Comparison of ENCODE assay signal across 13 cellular contexts in the genomic region with DNA sequence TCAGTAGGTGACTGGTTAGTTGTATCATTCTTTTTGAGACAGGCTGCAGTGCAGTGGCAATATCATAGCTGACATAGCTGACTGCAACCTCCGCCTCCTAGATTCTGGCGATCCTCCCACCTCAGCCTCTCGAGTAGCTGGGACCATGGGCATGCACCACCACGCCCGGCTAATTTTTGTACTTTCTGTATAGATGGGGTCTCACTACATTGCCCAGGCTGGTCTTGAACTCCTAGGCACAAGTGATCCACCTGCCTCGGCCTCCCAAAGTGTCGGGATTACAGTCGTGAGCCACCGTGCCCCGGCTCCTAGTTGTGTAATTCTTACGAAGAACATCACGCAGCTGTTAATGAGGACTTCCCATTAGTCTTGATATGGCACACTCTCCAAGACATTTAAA.
DNase-seq lines count a peak whose midpoint lies in the region; ATAC-seq, FAIRE-seq and TF ChIP-seq lines count a peak whose summit lies in the region.
"Had no signal": no experiment of that assay in that cellular context is flagged by ENCODE, and none has a peak within 500 bp of the region (broad histone marks: within the 10 kb centered on the region; RNA-seq: fewer than 3 reads in every experiment).

No MANE protein-coding gene starts in this region.

- peak overlapping the region; percentile 89 for H3K4me2 ChIP-seq in HepG2 (ENCODE audit: low read depth, low read length)

- H3K4me3 ChIP-seq in HEK293 (ENCODE audit: low read depth, low read length): no peak overlapping the region
- H3K4me3 ChIP-seq in HepG2 (replicated peaks in 1 of 3; ENCODE audit: insufficient read depth in 1 of 3, low read depth in 2 of 3, low read length in 3 of 3): peak overlapping the region; percentile 90 to 98 (median 94); a peak in 5 of 6 replicates

- H3K36me3 Mint-ChIP-seq in activated CD4-positive, alpha-beta memory T cell treated with anti-CD3 and anti-CD28 coated beads for 36 hours: peaks cover 18% of the 10 kb centered on the region

- H2AFZ ChIP-seq in HepG2 (ENCODE audit: low read length): no peak overlapping the region

- in situ Hi-C loops in HepG2 (cut with HindIII; ENCODE audit: extremely low pct_ligation_motif_present, low pct_unique_long_range_greater_than_20kb): loop anchor here (25.0 kb wide), 1 partner anchor 263 kb away; no protein-coding TSS in a partner anchor

- H3K9me3 ChIP-seq in HEK293 (ENCODE audit: control insufficient read depth, insufficient read depth, low read depth, low read length) (no peaks in the 10 kb centered on the region), HepG2 (ENCODE audit: low read length) (no peaks in the 10 kb centered on the region)
- H3K9me3 ChIP-seq: thyroid gland had no signal

- no peaks in the 10 kb centered on the region for H3K27me3 Mint-ChIP-seq in activated CD4-positive, alpha-beta memory T cell treated with anti-CD3 and anti-CD28 coated beads for 36 hours

- H3K4me1 ChIP-seq in HEK293 (ENCODE audit: control insufficient read depth, insufficient read depth, low read length): peaks cover 3% of the 10 kb centered on the region; the same call in 1 of the 2 replicates
- H3K4me1 ChIP-seq in HepG2 (ENCODE audit: insufficient read depth, low read length): peaks cover 47% of the 10 kb centered on the region

- TF ChIP-seq POLR2A in HepG2 (IDR thresholded peaks at IDR 0.05; ENCODE audit: insufficient read depth in 1 of 2, low read depth in 2 of 2, low read length in 2 of 2): no peak

- CTCF ChIA-PET in HEK293 (lab: Yijun Ruan, JAX): no interaction called here
- CTCF ChIA-PET in activated CD4-positive, alpha-beta memory T cell treated with anti-CD3 and anti-CD28 coated beads for 36 hours (lab: Charles Lee): no interaction called here
- CTCF ChIA-PET in HepG2 (lab: Yijun Ruan, JAX; ENCODE audit: low intra/inter-chr PET ratio, low total read pairs): no interaction called here

- peaks cover 40% of the 10 kb centered on the region for H3K79me2 ChIP-seq in HepG2 (ENCODE audit: insufficient read depth, low read length)

- H3K36me3 ChIP-seq in HEK293 (ENCODE audit: control insufficient read depth in 2 of 2, insufficient read depth in 1 of 2, low read length in 2 of 2): peaks cover 0 to 15% of the 10 kb centered on the region in 2 experiments; a peak in 2 of 3 replicates
- H3K36me3 ChIP-seq in HepG2 (replicated peaks in 1 of 2; ENCODE audit: control insufficient read depth in 1 of 2, insufficient read depth in 2 of 2, low read length in 2 of 2): peaks cover 0 to 6% of the 10 kb centered on the region in 2 experiments; a peak in 1 of 5 replicates

- no peak for FAIRE-seq in HepG2 (lab: Jason Lieb, UNC)
- FAIRE-seq: RCC 7860 had no signal

- H4K20me1 ChIP-seq in HepG2 (ENCODE audit: insufficient read depth, low read length): no peaks in the 10 kb centered on the region

- DNase-seq in activated CD4-positive, alpha-beta memory T cell treated with anti-CD3 and anti-CD28 coated beads for 36 hours: no peak
- no peak for DNase-seq in HepG2 (ENCODE audit: low spot score)
- no peak for DNase-seq in iPS-NIHi7 (ENCODE audit: extremely low spot score)
- DNase-seq in NCI-H524 treated with DMSO at 0.1 percent for 48 hours (lab: John Stamatoyannopoulos, UW): no peak
- DNase-seq in mucosa of gallbladder (ENCODE audit: low spot score): no peak
- DNase-seq in RKO (ENCODE audit: low spot score): no peak
- DNase-seq: activated CD4-positive, alpha-beta T cell treated with anti-CD3 and anti-CD28 coated beads, Interleukin-2, amount 50 U/mL, for 4 hours; NCI-H187 treated with DMSO at 0.1 percent for 48 hours; occipital lobe; thyroid gland had no signal

- peak overlapping the region; percentile 96 for H3K4me3 Mint-ChIP-seq in activated CD4-positive, alpha-beta memory T cell treated with anti-CD3 and anti-CD28 coated beads for 36 hours

- POLR2A ChIA-PET in HEK293 (lab: Yijun Ruan, JAX) (interaction anchor here (1.1 kb wide), 1 partner anchor 91 kb away, joined by 5 read pairs; no protein-coding TSS in a partner anchor), HepG2 (lab: Yijun Ruan, JAX) (interaction anchor here (0.9 to 3.2 kb wide), 3 partner anchors 12 to 127 kb away, joined by 3 to 18 read pairs (median 13); no protein-coding TSS in a partner anchor)
- POLR2A ChIA-PET in activated CD4-positive, alpha-beta memory T cell treated with anti-CD3 and anti-CD28 coated beads for 36 hours (lab: Charles Lee): no interaction called here

- no peak for TF ChIP-seq RAD21 in HepG2 (CRISPR knock-in tag; IDR thresholded peaks at IDR 0.05)

- H3K9ac ChIP-seq in HepG2 (ENCODE audit: insufficient read depth, low read depth, low read length): no peak overlapping the region

- H3K9me3 Mint-ChIP-seq in activated CD4-positive, alpha-beta memory T cell treated with anti-CD3 and anti-CD28 coated beads for 36 hours: no peaks in the 10 kb centered on the region

- TF ChIP-seq EP300 in HepG2 (IDR thresholded peaks at IDR 0.05; ENCODE audit: low read depth in 2 of 2, low read length in 2 of 2) (no peak), HepG2 (CRISPR knock-in tag; IDR thresholded peaks at IDR 0.05; ENCODE audit: borderline replicate concordance) (no peak)

- WGBS in HepG2 (ENCODE audit: low lambda C conversion rate): 95% methylated on average over 12 of the region's 12 CpGs

- no peak for ATAC-seq in HepG2

- intact Hi-C loops in activated CD4-positive, alpha-beta memory T cell treated with anti-CD3 and anti-CD28 coated beads for 36 hours (cut with micrococcal nuclease): no loop called here
- intact Hi-C loops in HepG2 (cut with micrococcal nuclease; ENCODE audit: unreplicated experiment): no loop called here

- no TSS peak for BruUV-seq in HepG2 (replicated peaks; lab: Mats Ljungman, UMichigan)

- no peak overlapping the region for H3K27ac Mint-ChIP-seq in activated CD4-positive, alpha-beta memory T cell treated with anti-CD3 and anti-CD28 coated beads for 36 hours

- peaks cover 23% of the 10 kb centered on the region for H3K4me1 Mint-ChIP-seq in activated CD4-positive, alpha-beta memory T cell treated with anti-CD3 and anti-CD28 coated beads for 36 hours (ENCODE audit: low read depth)

- H3K27me3 ChIP-seq in HepG2 (ENCODE audit: control insufficient read depth in 1 of 2, insufficient read depth in 2 of 2, low read length in 2 of 2): no peaks in the 10 kb centered on the region; a peak in 1 of 5 replicates
- H3K27me3 ChIP-seq: thyroid gland had no signal

- H3K27ac ChIP-seq in 22Rv1: peak overlapping the region; percentile 87
- no peak overlapping the region for H3K27ac ChIP-seq in HEK293 (ENCODE audit: extremely low read depth, low read depth, low read length)
- no peak overlapping the region for H3K27ac ChIP-seq in HepG2 (ENCODE audit: extremely low read length, insufficient read depth, low read length)

- no peak for TF ChIP-seq CTCF in 22Rv1 (IDR thresholded peaks at IDR 0.05)
- no peak for TF ChIP-seq CTCF in HEK293 (tag by site-specific recombination; IDR thresholded peaks at IDR 0.05)
- TF ChIP-seq CTCF in HepG2 (CRISPR knock-in tag; IDR thresholded peaks at IDR 0.05): no peak

TF ChIP-seq in HEK293, 187 proteins besides CTCF, POLR2A, EP300 and RAD21:
- TF ChIP-seq ZNF335 (tag by site-specific recombination; conservative IDR thresholded peaks at IDR 0.05) (no peak), ZNF701 (tag by site-specific recombination; IDR thresholded peaks at IDR 0.05) (no peak), ZNF221 (tag by site-specific recombination; IDR thresholded peaks at IDR 0.05; ENCODE audit: borderline replicate concordance) (no peak), ZNF121 (tag by site-specific recombination; IDR thresholded peaks at IDR 0.05) (peak; percentile 92), GFI1B (tag by site-specific recombination; IDR thresholded peaks at IDR 0.05) (no peak), OVOL3 (tag by site-specific recombination; IDR thresholded peaks at IDR 0.05) (no peak)
- TF ChIP-seq, protein P1, sequence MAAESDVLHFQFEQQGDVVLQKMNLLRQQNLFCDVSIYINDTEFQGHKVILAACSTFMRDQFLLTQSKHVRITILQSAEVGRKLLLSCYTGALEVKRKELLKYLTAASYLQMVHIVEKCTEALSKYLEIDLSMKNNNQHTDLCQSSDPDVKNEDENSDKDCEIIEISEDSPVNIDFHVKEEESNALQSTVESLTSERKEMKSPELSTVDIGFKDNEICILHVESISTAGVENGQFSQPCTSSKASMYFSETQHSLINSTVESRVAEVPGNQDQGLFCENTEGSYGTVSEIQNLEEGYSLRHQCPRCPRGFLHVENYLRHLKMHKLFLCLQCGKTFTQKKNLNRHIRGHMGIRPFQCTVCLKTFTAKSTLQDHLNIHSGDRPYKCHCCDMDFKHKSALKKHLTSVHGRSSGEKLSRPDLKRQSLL (tag by site-specific recombination; IDR thresholded peaks at IDR 0.05): no peak

TF ChIP-seq in HepG2, 621 proteins besides CTCF, POLR2A, EP300 and RAD21:
- TF ChIP-seq ZNF121 (CRISPR knock-in tag; IDR thresholded peaks at IDR 0.05) (peak; percentile 88), MBD4 (IDR thresholded peaks at IDR 0.05; ENCODE audit: borderline replicate concordance, low read length) (no peak)
